ENCODE assay signal across 21 cellular contexts in the genomic region with DNA sequence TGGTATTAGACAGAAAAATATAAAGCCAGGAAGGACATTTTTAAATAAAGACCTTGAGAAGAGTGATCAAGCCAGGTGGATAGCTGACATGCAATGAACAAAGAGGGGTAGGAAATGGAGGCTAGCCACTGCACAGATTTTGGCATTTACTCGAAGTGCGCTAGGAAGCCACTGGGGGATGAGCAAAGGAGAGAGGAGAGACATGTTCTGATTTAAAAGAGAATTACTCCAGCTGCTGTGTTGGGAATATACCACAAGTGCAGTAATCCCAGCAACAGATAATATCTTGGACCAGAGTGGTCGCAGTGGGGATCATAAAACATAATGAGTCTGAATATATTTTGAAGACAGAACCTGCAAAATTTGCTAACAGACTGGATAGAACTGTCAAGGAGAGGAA. TPM values are rescaled to one million over a fixed set of nuclear protein-coding genes. Genes with fewer than 3 reads are reported as not detected.
A peak's percentile ranks its signal among the peaks of the same experiment; 100 is the strongest.
DNase-seq lines count a peak whose midpoint lies in the region; ATAC-seq and TF ChIP-seq lines count a peak whose summit lies in the region.
"Had no signal": no experiment of that assay in that cellular context is flagged by ENCODE, and none has a peak within 500 bp of the region (broad histone marks: within the 10 kb centered on the region; RNA-seq: fewer than 3 reads in every experiment).

No MANE protein-coding gene starts in this region.

- no peaks in the 10 kb centered on the region for H3K27me3 ChIP-seq in HCT116 (ENCODE audit: insufficient read depth, low read length)
- no peaks in the 10 kb centered on the region for H3K27me3 ChIP-seq in trophoblast cell (ENCODE audit: insufficient read depth, low read length)
- H3K27me3 ChIP-seq: breast epithelium, MG63 had no signal

- peaks cover 5 to 32% of the 10 kb centered on the region in 2 experiments; a peak in 3 of 4 replicates for H3K4me1 ChIP-seq in HCT116 (ENCODE audit: control insufficient read depth in 1 of 2, insufficient read depth in 2 of 2, low read length in 2 of 2)
- H3K4me1 ChIP-seq in trophoblast cell (ENCODE audit: control insufficient read depth in 1 of 2, insufficient read depth in 2 of 2, low read length in 2 of 2): no peaks in the 10 kb centered on the region
- H3K4me1 ChIP-seq: breast epithelium had no signal

- POLR2A ChIA-PET in HCT116 (lab: Charles Lee): no interaction called here

- H3K4me3 ChIP-seq in HCT116 (replicated peaks in 1 of 2; ENCODE audit: low read depth in 1 of 2, low read length in 2 of 2) (no peak overlapping the region), trophoblast cell (ENCODE audit: low read depth, low read length) (no peak overlapping the region)
- H3K4me3 ChIP-seq: breast epithelium, coronary artery, MG63, smooth muscle cell had no signal

- no peak overlapping the region for H2BK120ac ChIP-seq in trophoblast cell (ENCODE audit: insufficient read depth, low read length, poor library complexity)

- H3K79me2 ChIP-seq in HCT116 (ENCODE audit: insufficient read depth, low read length): peaks cover 100% of the 10 kb centered on the region
- H3K79me2 ChIP-seq in trophoblast cell (ENCODE audit: control insufficient read depth, insufficient read depth, low read length, poor library complexity): peaks cover 2% of the 10 kb centered on the region

- H3K36me3 ChIP-seq in HCT116 (ENCODE audit: control insufficient read depth in 1 of 2, insufficient read depth in 2 of 2, low read length in 2 of 2) (no peaks in the 10 kb centered on the region), trophoblast cell (ENCODE audit: control insufficient read depth in 1 of 2, insufficient read depth in 2 of 2, low read length in 2 of 2) (peaks cover 0 to 4% of the 10 kb centered on the region in 2 experiments)
- H3K36me3 ChIP-seq: breast epithelium had no signal

- H3K9me3 ChIP-seq in HCT116 (ENCODE audit: control insufficient read depth in 1 of 2, insufficient read depth in 1 of 2, low read depth in 1 of 2, low read length in 2 of 2): 0 out of 4 replicates have a peak, but pooled peaks cover 0 to 3% of the 10 kb centered on the region in 2 experiments
- H3K9me3 ChIP-seq in trophoblast cell (ENCODE audit: insufficient read depth, low read depth, low read length): no peaks in the 10 kb centered on the region
- H3K9me3 ChIP-seq: breast epithelium had no signal

- H3K4me1 Mint-ChIP-seq in activated T-cell treated with anti-CD3 and anti-CD28 coated beads, Interleukin-2, amount 50 U/mL, for 72 hours (ENCODE audit: low read depth): peaks cover 43% of the 10 kb centered on the region
- peaks cover 42 to 64% of the 10 kb centered on the region in 2 donors for H3K4me1 Mint-ChIP-seq in effector memory CD8-positive, alpha-beta T cell (ENCODE audit: low read depth in 2 of 2)
- peaks cover 24% of the 10 kb centered on the region for H3K4me1 Mint-ChIP-seq in CD14-positive monocyte

- intact Hi-C loops in HCT116 (cut with micrococcal nuclease) (no loop called here), CD14-positive monocyte (cut with micrococcal nuclease) (no loop called here)

- no TSS peak for BruUV-seq in HCT116 (replicated peaks; lab: Mats Ljungman, UMichigan)

- H2AFZ ChIP-seq in HCT116 (ENCODE audit: low read depth, low read length, poor library complexity, severe bottlenecking): no peak overlapping the region
- H2AFZ ChIP-seq in trophoblast cell (ENCODE audit: insufficient read depth, low read length, poor library complexity): no peak overlapping the region

- H3K23ac ChIP-seq in trophoblast cell (ENCODE audit: low read length): no peak overlapping the region

- CTCF ChIA-PET in HCT116 (lab: Charles Lee): no interaction called here

- H3K27ac ChIP-seq in HCT116 (ENCODE audit: low read depth, low read length): no peak overlapping the region
- H3K27ac ChIP-seq in trophoblast cell (ENCODE audit: low read depth, low read length): no peak overlapping the region
- H3K27ac ChIP-seq: breast epithelium, coronary artery had no signal

- no peak overlapping the region for H2AK5ac ChIP-seq in trophoblast cell (ENCODE audit: low read length)

- no peak overlapping the region for H3K18ac ChIP-seq in trophoblast cell (ENCODE audit: low read length)

- TF ChIP-seq CTCF in HCT116 (IDR thresholded peaks at IDR 0.05 in 2 of 3, conservative IDR thresholded peaks at IDR 0.05 in 1 of 3; ENCODE audit: borderline replicate concordance in 1 of 3, insufficient read depth in 1 of 3, low read depth in 2 of 3, low read length in 2 of 3) (no peak), CD14-positive monocyte (IDR thresholded peaks at IDR 0.05) (no peak)

- no peak for DNase-seq in activated T-cell treated with anti-CD3 and anti-CD28 coated beads, Interleukin-2, amount 50 U/mL, for 72 hours
- no peak for DNase-seq in activated T-cell treated with anti-CD3 and anti-CD28 coated beads, Interleukin-2, amount 50 U/mL, for 48 hours
- no peak for DNase-seq in HCT116 (ENCODE audit: low read depth, low spot score)
- no peak for DNase-seq in effector memory CD8-positive, alpha-beta T cell
- no peak for DNase-seq in trophoblast cell
- DNase-seq in CD14-positive monocyte (ENCODE audit: low spot score): no peak
- no peak for DNase-seq in cerebellar nuclear complex (lab: John Stamatoyannopoulos, UW)
- DNase-seq: activated B cell treated with CpG ODN at 0.5 μM for 24 hours; activated gamma-delta T cell; AML-193; COR-L47; MG63; NCI-H1417; nucleus accumbens; stimulated activated CD4-positive, alpha-beta T cell treated with anti-CD3 and anti-CD28 coated beads, Interleukin-2, amount 100 ng/mL, for 24 hours; T1000 had no signal

- H3K27me3 Mint-ChIP-seq in activated T-cell treated with anti-CD3 and anti-CD28 coated beads, Interleukin-2, amount 50 U/mL, for 72 hours (ENCODE audit: low read depth): no peaks in the 10 kb centered on the region
- H3K27me3 Mint-ChIP-seq in effector memory CD8-positive, alpha-beta T cell: no peaks in the 10 kb centered on the region
- no peaks in the 10 kb centered on the region for H3K27me3 Mint-ChIP-seq in CD14-positive monocyte (ENCODE audit: low read depth in 3 of 3)
- H3K27me3 Mint-ChIP-seq: activated B cell treated with CpG ODN at 0.5 μM for 24 hours, IgD-negative memory B cell had no signal

- H3K9ac ChIP-seq in HCT116 (ENCODE audit: low read length) (no peak overlapping the region), trophoblast cell (ENCODE audit: low read length) (no peak overlapping the region)

- H3K36me3 Mint-ChIP-seq in activated T-cell treated with anti-CD3 and anti-CD28 coated beads, Interleukin-2, amount 50 U/mL, for 72 hours (ENCODE audit: insufficient read depth in 2 of 2): peaks cover 6 to 22% of the 10 kb centered on the region in 2 donors
- H3K36me3 Mint-ChIP-seq in effector memory CD8-positive, alpha-beta T cell (ENCODE audit: insufficient read depth): no peaks in the 10 kb centered on the region
- peaks cover 9 to 10% of the 10 kb centered on the region in 2 donors for H3K36me3 Mint-ChIP-seq in CD14-positive monocyte

- no peak overlapping the region for H4K91ac ChIP-seq in trophoblast cell (ENCODE audit: low read depth, low read length)

- peaks cover 0 to under 1% of the 10 kb centered on the region in 2 donors for H3K9me3 Mint-ChIP-seq in activated T-cell treated with anti-CD3 and anti-CD28 coated beads, Interleukin-2, amount 50 U/mL, for 72 hours
- no peaks in the 10 kb centered on the region for H3K9me3 Mint-ChIP-seq in effector memory CD8-positive, alpha-beta T cell
- H3K9me3 Mint-ChIP-seq in CD14-positive monocyte: peaks cover 0 to 12% (median 7%) of the 10 kb centered on the region in 7 donors
- H3K9me3 Mint-ChIP-seq: activated B cell treated with CpG ODN at 0.5 μM for 24 hours, IgD-negative memory B cell had no signal

- WGBS in trophoblast cell (ENCODE audit: extremely low coverage, insufficient coverage, insufficient read length): no CpG with 5 or more reads among the region's 3 CpGs

- peak overlapping the region; percentile 69 for H3K4ac ChIP-seq in trophoblast cell (ENCODE audit: low read depth, low read length)

- no peaks in the 10 kb centered on the region for H3K9me2 ChIP-seq in HCT116 (ENCODE audit: insufficient read depth)

- no peak overlapping the region for H2BK12ac ChIP-seq in trophoblast cell (ENCODE audit: low read length)

- no peak for ATAC-seq in activated T-cell treated with anti-CD3 and anti-CD28 coated beads, Interleukin-2, amount 50 U/mL, for 72 hours (replicated peaks in 1 of 2)
- ATAC-seq in HCT116: no peak
- no peak for ATAC-seq in effector memory CD8-positive, alpha-beta T cell (replicated peaks)
- ATAC-seq in HG02970 (IDR thresholded peaks at IDR 0.05; ENCODE audit: low FRiP score, unreplicated experiment): no peak

- H3K4me2 ChIP-seq in HCT116 (ENCODE audit: low read length) (0 out of 2 replicates have a peak overlapping the region, but pooled peaks have one; percentile 45), trophoblast cell (ENCODE audit: low read length) (no peak overlapping the region)
- H3K4me2 ChIP-seq: smooth muscle cell had no signal

- no peak overlapping the region for H3K14ac ChIP-seq in trophoblast cell (ENCODE audit: low read length)

- no peaks in the 10 kb centered on the region for H3K79me1 ChIP-seq in trophoblast cell (ENCODE audit: low read length)

- peaks cover 60% of the 10 kb centered on the region; the same call in 1 of the 2 replicates for H4K20me1 ChIP-seq in HCT116 (ENCODE audit: insufficient read depth)

- peak overlapping the region in 1 of 2 donors; percentile 2 for H3K4me3 Mint-ChIP-seq in activated T-cell treated with anti-CD3 and anti-CD28 coated beads, Interleukin-2, amount 50 U/mL, for 72 hours
- no peak overlapping the region for H3K4me3 Mint-ChIP-seq in effector memory CD8-positive, alpha-beta T cell
- no peak overlapping the region for H3K4me3 Mint-ChIP-seq in CD14-positive monocyte
- H3K4me3 Mint-ChIP-seq: activated B cell treated with CpG ODN at 0.5 μM for 24 hours had no signal

- H4K12ac ChIP-seq in trophoblast cell (ENCODE audit: low read depth, low read length): no peak overlapping the region

- peak overlapping the region; percentile 81 for H3K27ac Mint-ChIP-seq in activated T-cell treated with anti-CD3 and anti-CD28 coated beads, Interleukin-2, amount 50 U/mL, for 72 hours
- peak overlapping the region; percentile 18 to 22 for H3K27ac Mint-ChIP-seq in effector memory CD8-positive, alpha-beta T cell
- H3K27ac Mint-ChIP-seq in CD14-positive monocyte: peak overlapping the region in 2 of 7 donors; percentile 2 to 56
- H3K27ac Mint-ChIP-seq: activated B cell treated with CpG ODN at 0.5 μM for 24 hours had no signal

- RAD21 ChIA-PET in HCT116 (lab: Charles Lee; ENCODE audit: low non-redundant PET in 1 of 2, low total read pairs in 2 of 2, uncharacterized antibody in 2 of 2, unreplicated experiment in 2 of 2): no interaction called here

- no peak for TF ChIP-seq POLR2A in HCT116 (IDR thresholded peaks at IDR 0.05; ENCODE audit: borderline replicate concordance, extremely low read depth, insufficient read depth, insufficient read length)

- H4K8ac ChIP-seq in trophoblast cell (ENCODE audit: low read depth, low read length): no peak overlapping the region

- TF ChIP-seq RAD21 in HCT116 (IDR thresholded peaks at IDR 0.05; ENCODE audit: low read depth): no peak

- H2BK5ac ChIP-seq in trophoblast cell (ENCODE audit: low read depth, low read length, poor library complexity): no peak overlapping the region

RNA-seq across cellular contexts. Expression of gene KPNA4, which starts 19.9 kb away (rescaled TPM):
- total RNA-seq in activated T-cell treated with anti-CD3 and anti-CD28 coated beads, Interleukin-2, amount 50 U/mL, for 72 hours: 10 to 100 TPM; 64.8 to 78.0 TPM
- 43.1 TPM for total RNA-seq in HCT116 (2021; ENCODE audit: unreplicated experiment)
- 8.0 and 10.1 TPM in 2 replicates for polyA plus RNA-seq in HCT116 (2012)
- 21.2 and 23.1 TPM in 2 replicates for polyA plus RNA-seq in trophoblast cell (2013)
- polyA plus RNA-seq in CD14-positive monocyte: 1 to 10 TPM; 4.4 to 4.5 TPM
